In the genomic region with DNA sequence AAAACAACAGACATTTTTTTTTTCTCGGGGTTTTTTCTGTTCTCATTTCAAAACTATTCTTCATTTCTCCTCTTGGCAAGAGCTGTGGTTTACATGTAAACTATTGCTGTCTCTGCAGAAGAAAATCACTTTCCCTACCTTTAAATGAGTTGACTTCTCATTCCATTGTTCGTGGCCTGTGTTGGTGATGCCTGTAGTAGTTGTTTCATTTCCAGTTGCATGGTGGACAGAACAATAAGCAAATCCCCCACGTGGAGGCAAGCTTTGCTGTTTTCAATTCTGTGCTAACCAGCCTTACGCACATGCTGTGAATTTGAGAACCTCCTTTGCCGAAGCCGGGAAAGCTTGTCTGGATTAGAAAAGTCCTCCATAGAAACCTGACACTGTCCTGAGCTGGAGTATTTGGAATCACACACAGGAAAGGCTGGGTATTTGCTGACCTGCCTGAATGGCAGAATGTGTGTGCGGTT, we compare ENCODE assay signal across 1 cellular context.
A peak's percentile ranks its signal among the peaks of the same experiment; 100 is the strongest.
TF ChIP-seq lines count a peak whose summit lies in the region.

No MANE protein-coding gene starts in this region.

TF ChIP-seq in K562, 482 proteins besides CTCF, POLR2A, EP300 and RAD21:
- TF ChIP-seq, protein P1, sequence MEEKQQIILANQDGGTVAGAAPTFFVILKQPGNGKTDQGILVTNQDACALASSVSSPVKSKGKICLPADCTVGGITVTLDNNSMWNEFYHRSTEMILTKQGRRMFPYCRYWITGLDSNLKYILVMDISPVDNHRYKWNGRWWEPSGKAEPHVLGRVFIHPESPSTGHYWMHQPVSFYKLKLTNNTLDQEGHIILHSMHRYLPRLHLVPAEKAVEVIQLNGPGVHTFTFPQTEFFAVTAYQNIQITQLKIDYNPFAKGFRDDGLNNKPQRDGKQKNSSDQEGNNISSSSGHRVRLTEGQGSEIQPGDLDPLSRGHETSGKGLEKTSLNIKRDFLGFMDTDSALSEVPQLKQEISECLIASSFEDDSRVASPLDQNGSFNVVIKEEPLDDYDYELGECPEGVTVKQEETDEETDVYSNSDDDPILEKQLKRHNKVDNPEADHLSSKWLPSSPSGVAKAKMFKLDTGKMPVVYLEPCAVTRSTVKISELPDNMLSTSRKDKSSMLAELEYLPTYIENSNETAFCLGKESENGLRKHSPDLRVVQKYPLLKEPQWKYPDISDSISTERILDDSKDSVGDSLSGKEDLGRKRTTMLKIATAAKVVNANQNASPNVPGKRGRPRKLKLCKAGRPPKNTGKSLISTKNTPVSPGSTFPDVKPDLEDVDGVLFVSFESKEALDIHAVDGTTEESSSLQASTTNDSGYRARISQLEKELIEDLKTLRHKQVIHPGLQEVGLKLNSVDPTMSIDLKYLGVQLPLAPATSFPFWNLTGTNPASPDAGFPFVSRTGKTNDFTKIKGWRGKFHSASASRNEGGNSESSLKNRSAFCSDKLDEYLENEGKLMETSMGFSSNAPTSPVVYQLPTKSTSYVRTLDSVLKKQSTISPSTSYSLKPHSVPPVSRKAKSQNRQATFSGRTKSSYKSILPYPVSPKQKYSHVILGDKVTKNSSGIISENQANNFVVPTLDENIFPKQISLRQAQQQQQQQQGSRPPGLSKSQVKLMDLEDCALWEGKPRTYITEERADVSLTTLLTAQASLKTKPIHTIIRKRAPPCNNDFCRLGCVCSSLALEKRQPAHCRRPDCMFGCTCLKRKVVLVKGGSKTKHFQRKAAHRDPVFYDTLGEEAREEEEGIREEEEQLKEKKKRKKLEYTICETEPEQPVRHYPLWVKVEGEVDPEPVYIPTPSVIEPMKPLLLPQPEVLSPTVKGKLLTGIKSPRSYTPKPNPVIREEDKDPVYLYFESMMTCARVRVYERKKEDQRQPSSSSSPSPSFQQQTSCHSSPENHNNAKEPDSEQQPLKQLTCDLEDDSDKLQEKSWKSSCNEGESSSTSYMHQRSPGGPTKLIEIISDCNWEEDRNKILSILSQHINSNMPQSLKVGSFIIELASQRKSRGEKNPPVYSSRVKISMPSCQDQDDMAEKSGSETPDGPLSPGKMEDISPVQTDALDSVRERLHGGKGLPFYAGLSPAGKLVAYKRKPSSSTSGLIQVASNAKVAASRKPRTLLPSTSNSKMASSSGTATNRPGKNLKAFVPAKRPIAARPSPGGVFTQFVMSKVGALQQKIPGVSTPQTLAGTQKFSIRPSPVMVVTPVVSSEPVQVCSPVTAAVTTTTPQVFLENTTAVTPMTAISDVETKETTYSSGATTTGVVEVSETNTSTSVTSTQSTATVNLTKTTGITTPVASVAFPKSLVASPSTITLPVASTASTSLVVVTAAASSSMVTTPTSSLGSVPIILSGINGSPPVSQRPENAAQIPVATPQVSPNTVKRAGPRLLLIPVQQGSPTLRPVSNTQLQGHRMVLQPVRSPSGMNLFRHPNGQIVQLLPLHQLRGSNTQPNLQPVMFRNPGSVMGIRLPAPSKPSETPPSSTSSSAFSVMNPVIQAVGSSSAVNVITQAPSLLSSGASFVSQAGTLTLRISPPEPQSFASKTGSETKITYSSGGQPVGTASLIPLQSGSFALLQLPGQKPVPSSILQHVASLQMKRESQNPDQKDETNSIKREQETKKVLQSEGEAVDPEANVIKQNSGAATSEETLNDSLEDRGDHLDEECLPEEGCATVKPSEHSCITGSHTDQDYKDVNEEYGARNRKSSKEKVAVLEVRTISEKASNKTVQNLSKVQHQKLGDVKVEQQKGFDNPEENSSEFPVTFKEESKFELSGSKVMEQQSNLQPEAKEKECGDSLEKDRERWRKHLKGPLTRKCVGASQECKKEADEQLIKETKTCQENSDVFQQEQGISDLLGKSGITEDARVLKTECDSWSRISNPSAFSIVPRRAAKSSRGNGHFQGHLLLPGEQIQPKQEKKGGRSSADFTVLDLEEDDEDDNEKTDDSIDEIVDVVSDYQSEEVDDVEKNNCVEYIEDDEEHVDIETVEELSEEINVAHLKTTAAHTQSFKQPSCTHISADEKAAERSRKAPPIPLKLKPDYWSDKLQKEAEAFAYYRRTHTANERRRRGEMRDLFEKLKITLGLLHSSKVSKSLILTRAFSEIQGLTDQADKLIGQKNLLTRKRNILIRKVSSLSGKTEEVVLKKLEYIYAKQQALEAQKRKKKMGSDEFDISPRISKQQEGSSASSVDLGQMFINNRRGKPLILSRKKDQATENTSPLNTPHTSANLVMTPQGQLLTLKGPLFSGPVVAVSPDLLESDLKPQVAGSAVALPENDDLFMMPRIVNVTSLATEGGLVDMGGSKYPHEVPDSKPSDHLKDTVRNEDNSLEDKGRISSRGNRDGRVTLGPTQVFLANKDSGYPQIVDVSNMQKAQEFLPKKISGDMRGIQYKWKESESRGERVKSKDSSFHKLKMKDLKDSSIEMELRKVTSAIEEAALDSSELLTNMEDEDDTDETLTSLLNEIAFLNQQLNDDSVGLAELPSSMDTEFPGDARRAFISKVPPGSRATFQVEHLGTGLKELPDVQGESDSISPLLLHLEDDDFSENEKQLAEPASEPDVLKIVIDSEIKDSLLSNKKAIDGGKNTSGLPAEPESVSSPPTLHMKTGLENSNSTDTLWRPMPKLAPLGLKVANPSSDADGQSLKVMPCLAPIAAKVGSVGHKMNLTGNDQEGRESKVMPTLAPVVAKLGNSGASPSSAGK (IDR thresholded peaks at IDR 0.05), result 0 out of 2 replicates have a peak, but pooled peaks have one; percentile 18
- no peak for TF ChIP-seq ZNF347 (CRISPR knock-in tag; IDR thresholded peaks at IDR 0.05; ENCODE audit: low read depth)
- TF ChIP-seq L3MBTL2 (IDR thresholded peaks at IDR 0.05), result peak; percentile 21; the same call in 1 of the 2 replicates
